Comparison of ENCODE assay signal across 15 cellular contexts in genomic region chr7:113891828-113892227, GRCh38. TPM values are rescaled to one million over a fixed set of nuclear protein-coding genes. Genes with fewer than 3 reads are reported as not detected.
DNase-seq lines count a peak whose midpoint lies in the region; ATAC-seq, FAIRE-seq and TF ChIP-seq lines count a peak whose summit lies in the region.
"Had no signal": no experiment of that assay in that cellular context is flagged by ENCODE, and none has a peak within 500 bp of the region (broad histone marks: within the 10 kb centered on the region; RNA-seq: fewer than 3 reads in every experiment).

No MANE protein-coding gene starts in this region.

- in situ Hi-C loops in ACHN (cut with HindIII; ENCODE audit: low pct_ligation_motif_present, low pct_unique_long_range_greater_than_20kb, low sequenced_read_pairs), result no loop called here

- no peak overlapping the region for H3K4me3 ChIP-seq in bronchial epithelial cell (ENCODE audit: low read depth, low read length)
- H3K4me3 ChIP-seq: body of pancreas had no signal

- H3K27me3 ChIP-seq in bronchial epithelial cell (ENCODE audit: control insufficient read depth, insufficient read depth, low read length), result no peaks in the 10 kb centered on the region
- H3K27me3 ChIP-seq: body of pancreas had no signal

- ATAC-seq in left ventricle myocardium superior, result peak; percentile 60
- ATAC-seq: body of pancreas had no signal

- intact Hi-C loops in left ventricle myocardium superior (cut with micrococcal nuclease), result no loop called here

- no peaks in the 10 kb centered on the region for H3K36me3 ChIP-seq in bronchial epithelial cell (ENCODE audit: control insufficient read depth, insufficient read depth, low read length)

- FAIRE-seq in bronchial epithelial cell (lab: Jason Lieb, UNC), result no peak
- FAIRE-seq in GM19239 (lab: Jason Lieb, UNC), result no peak

- peak; percentile 24 for DNase-seq in ACHN
- DNase-seq in HT1080 (ENCODE audit: low read depth), result peak; percentile 61
- peak; percentile 97 for DNase-seq in bronchial epithelial cell (ENCODE audit: low read depth)
- DNase-seq in left ventricle myocardium superior, result no peak
- DNase-seq in SIG-M5 treated with dmso at 0.1 percent for 504 hours (lab: John Stamatoyannopoulos, UW; ENCODE audit: unreplicated experiment), result no peak
- no peak for DNase-seq in GM19239 (ENCODE audit: insufficient read length, low spot score)
- no peak for DNase-seq in SK-N-DZ (ENCODE audit: low spot score)
- DNase-seq in activated CD4-positive, alpha-beta T cell treated with anti-CD3 and anti-CD28 coated beads, Interleukin-2, amount 50 U/mL, for 4 hours, result no peak
- DNase-seq: activated CD4-positive, alpha-beta T cell treated with anti-CD3 and anti-CD28 coated beads, Interleukin-2, amount 50 U/mL, for 48 hours; AML-193; body of pancreas; NCI-H1417 treated with DMSO at 0.1 percent for 48 hours; NCI-H69; RPMI8226; T1000 had no signal

- no peak for TF ChIP-seq CTCF in bronchial epithelial cell (IDR thresholded peaks at IDR 0.05; ENCODE audit: insufficient read depth, low read length, severe bottlenecking)

RNA-seq across cellular contexts. Expression of gene PPP1R3A, which starts 27.0 kb away (rescaled TPM):
- not detected in 2 replicates for total RNA-seq in HT1080 (2014; rRNA removed; shearing (Covaris generic))
- polyA plus RNA-seq in HT1080 (2015; cell fraction: cytosol; rRNA removed), result not detected in 2 replicates
- not detected in 2 replicates for polyA plus RNA-seq in HT1080 (2015; cell fraction: nucleus; rRNA removed)
- total RNA-seq in bronchial epithelial cell (not detected in 2 replicates), left ventricle myocardium superior (127 TPM)
- not detected in 2 replicates for polyA plus RNA-seq in SK-N-DZ (2014; cell fraction: cytosol; rRNA removed)
- polyA plus RNA-seq in SK-N-DZ (2014; cell fraction: nucleus; rRNA removed), result not detected in 2 replicates
- total RNA-seq: body of pancreas had no signal

Comparison
In these comparisons a context has a peak if more than half of its experiments do, and no peak if none do; other contexts are left out.
1. DNase-seq: peak in ACHN (single experiment), HT1080 (single experiment) and bronchial epithelial cell (single experiment); none in left ventricle myocardium superior (single experiment), SIG-M5 treated with dmso at 0.1 percent for 504 hours (single experiment), GM19239 (single experiment), SK-N-DZ (single experiment) and activated CD4-positive, alpha-beta T cell treated with anti-CD3 and anti-CD28 coated beads, Interleukin-2, amount 50 U/mL, for 4 hours (0 of 2).
2. RNA of gene PPP1R3A, which starts 27.0 kb away (total RNA-seq): 127 TPM in left ventricle myocardium superior (single experiment); not detected in HT1080 and not detected in bronchial epithelial cell; every median in the first group is over 100 times any median in the second.